Comparison of ENCODE assay signal across 33 cellular contexts in the genomic region with DNA sequence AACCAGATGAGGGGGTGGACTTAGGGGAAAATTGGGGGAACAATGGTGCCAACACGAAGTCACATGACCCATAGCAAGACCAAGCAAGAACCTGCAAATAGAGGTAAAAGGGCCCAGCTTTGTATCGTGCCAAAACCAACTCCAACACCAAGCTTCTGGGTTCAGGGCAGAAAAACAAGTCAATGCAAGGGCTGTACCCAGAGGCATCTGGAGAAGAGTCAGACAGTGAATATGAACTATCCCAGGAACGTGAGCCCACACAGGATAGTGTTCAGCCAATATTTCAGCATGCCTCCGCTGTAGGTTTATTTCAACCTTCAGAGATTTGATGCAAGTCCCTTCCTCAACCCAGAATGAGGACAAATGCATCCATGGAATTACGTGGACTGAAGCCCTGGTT. TPM values are rescaled to one million over a fixed set of nuclear protein-coding genes. Genes with fewer than 3 reads are reported as not detected.
A peak's percentile ranks its signal among the peaks of the same experiment; 100 is the strongest.
DNase-seq lines count a peak whose midpoint lies in the region; ATAC-seq and TF ChIP-seq lines count a peak whose summit lies in the region.
"Had no signal": no experiment of that assay in that cellular context is flagged by ENCODE, and none has a peak within 500 bp of the region (broad histone marks: within the 10 kb centered on the region; RNA-seq: fewer than 3 reads in every experiment).

No MANE protein-coding gene starts in this region.

- no peaks in the 10 kb centered on the region for H3K36me3 ChIP-seq in breast epithelium
- no peaks in the 10 kb centered on the region for H3K36me3 ChIP-seq in fibroblast of lung (ENCODE audit: control insufficient read depth, insufficient read depth, low read length)
- H3K36me3 ChIP-seq: adrenal gland, gastroesophageal sphincter, MG63, neutrophil, prostate gland, thoracic aorta, uterus, WERI-Rb-1 had no signal

- H3K27me3 ChIP-seq in breast epithelium, result no peaks in the 10 kb centered on the region
- H3K27me3 ChIP-seq in fibroblast of lung (ENCODE audit: control insufficient read depth, insufficient read depth, low read length), result no peaks in the 10 kb centered on the region
- H3K27me3 ChIP-seq: adrenal gland, MG63, uterus had no signal

- H3K9ac ChIP-seq in fibroblast of lung (ENCODE audit: insufficient read depth, low read length), result no peak overlapping the region

- no peak overlapping the region for H2AFZ ChIP-seq in fibroblast of lung (ENCODE audit: low read length)
- H2AFZ ChIP-seq: hepatocyte had no signal

- H3K79me2 ChIP-seq in fibroblast of lung (ENCODE audit: control insufficient read depth, insufficient read depth, low read length), result no peaks in the 10 kb centered on the region
- H3K79me2 ChIP-seq: hepatocyte had no signal

- H3K27me3 Mint-ChIP-seq in MCF 10A (ENCODE audit: insufficient read depth, unreplicated experiment) (no peaks in the 10 kb centered on the region), nephron progenitor cell (ENCODE audit: low read depth, poor library complexity) (peaks cover 32% of the 10 kb centered on the region)

- TF ChIP-seq POLR2A in breast epithelium (IDR thresholded peaks at IDR 0.05) (no peak), erythroblast (IDR thresholded peaks at IDR 0.05; ENCODE audit: low read length) (no peak)

- H3K9me3 Mint-ChIP-seq in MCF 10A (ENCODE audit: unreplicated experiment) (no peaks in the 10 kb centered on the region), nephron progenitor cell (no peaks in the 10 kb centered on the region)
- H3K9me3 Mint-ChIP-seq: GM23338, IgD-negative memory B cell, memory B cell had no signal

- H3K27ac ChIP-seq in breast epithelium (peak overlapping the region; percentile 54 to 61), fibroblast of lung (ENCODE audit: insufficient read depth, low read length) (no peak overlapping the region)
- H3K27ac ChIP-seq: adrenal gland, gastroesophageal sphincter, hepatocyte, neutrophil, prostate gland, thoracic aorta, uterus, WERI-Rb-1 had no signal

- POLR2A ChIA-PET in MCF 10A (lab: Yijun Ruan, JAX), result interaction anchor here (1.0 kb wide), 1 partner anchor 16 kb away, joined by 3 read pairs; no protein-coding TSS in a partner anchor

- CTCF ChIA-PET in MCF 10A (lab: Yijun Ruan, JAX), result interaction anchor here (0.6 kb wide), 1 partner anchor 76 kb away, joined by 4 read pairs; no protein-coding TSS in a partner anchor

- H3K27ac Mint-ChIP-seq in MCF 10A (ENCODE audit: low read depth, unreplicated experiment) (no peak overlapping the region), nephron progenitor cell (no peak overlapping the region)
- H3K27ac Mint-ChIP-seq: GM23338, IgD-negative memory B cell, memory B cell had no signal

- no peak for ATAC-seq in GM21423 (IDR thresholded peaks at IDR 0.05; ENCODE audit: unreplicated experiment)
- ATAC-seq: gastroesophageal sphincter; GM23338; stimulated activated naive CD8-positive, alpha-beta T cell treated with anti-CD3 and anti-CD28 coated beads, Interleukin-15, Interleukin-2, amounts not matched to agents 100 U/mL and 50 U/mL, for 24 hours had no signal

- in situ Hi-C loops in astrocyte of the spinal cord (cut with HindIII; ENCODE audit: low sequenced_read_pairs), result no loop called here

- H3K4me3 ChIP-seq in breast epithelium, result no peak overlapping the region
- no peak overlapping the region for H3K4me3 ChIP-seq in astrocyte of the spinal cord (ENCODE audit: low read depth, low read length)
- no peak overlapping the region for H3K4me3 ChIP-seq in fibroblast of lung (replicated peaks in 1 of 4; ENCODE audit: control extremely low read depth in 1 of 4, insufficient read depth in 1 of 4, low read depth in 3 of 4, low read length in 4 of 4)
- H3K4me3 ChIP-seq: adrenal gland, gastroesophageal sphincter, GM23338, hepatocyte, MG63, prostate gland, thoracic aorta, uterus had no signal

- H3K36me3 Mint-ChIP-seq in MCF 10A (ENCODE audit: insufficient read depth, unreplicated experiment) (no peaks in the 10 kb centered on the region), nephron progenitor cell (ENCODE audit: low read depth) (no peaks in the 10 kb centered on the region)
- H3K36me3 Mint-ChIP-seq: IgD-negative memory B cell, memory B cell had no signal

- no TSS peak for BruUV-seq in MCF 10A (replicated peaks; lab: Mats Ljungman, UMichigan)

- DNase-seq in breast epithelium (ENCODE audit: low spot score in 2 of 2) (peak in 1 of 2 donors; percentile 54), MCF 10A (ENCODE audit: unreplicated experiment) (no peak), astrocyte of the spinal cord (ENCODE audit: low read depth, low spot score) (peak; percentile 1), fibroblast of lung (ENCODE audit: low read depth in 2 of 2) (no peak), erythroblast (lab: John Stamatoyannopoulos, UW) (no peak), nephron progenitor cell (no peak), NOMO-1 (lab: John Stamatoyannopoulos, UW; ENCODE audit: unreplicated experiment in 2 of 2) (no peak)
- DNase-seq: activated CD4-positive, alpha-beta T cell treated with anti-CD3 and anti-CD28 coated beads for 48 hours; activated T-cell treated with anti-CD3 and anti-CD28 coated beads, Interleukin-2, amount 50 U/mL, for 48 hours; adrenal gland; CD8-positive, alpha-beta memory T cell; DMS 273 treated with DMSO at 0.1 percent for 48 hours; effector CD4-positive, alpha-beta T cell; left cardiac atrium; NCI-H1436; NCI-H2107; NCI-H446 treated with DMSO at 0.1 percent for 48 hours; Right ventricle myocardium superior; stimulated activated naive CD8-positive, alpha-beta T cell treated with anti-CD3 and anti-CD28 coated beads, Interleukin-15, Interleukin-2, amounts not matched to agents 100 U/mL and 50 U/mL, for 24 hours; T-helper 9 cell; uterus; WERI-Rb-1 had no signal

- no peaks in the 10 kb centered on the region for H4K20me1 ChIP-seq in fibroblast of lung (ENCODE audit: control insufficient read depth, extremely low read depth, insufficient read depth, low read length)

- H3K9me3 ChIP-seq in breast epithelium (no peaks in the 10 kb centered on the region), fibroblast of lung (ENCODE audit: control insufficient read depth, insufficient read depth, low read depth, low read length) (no peaks in the 10 kb centered on the region)
- H3K9me3 ChIP-seq: adrenal gland, gastroesophageal sphincter, MG63, neutrophil, prostate gland, thoracic aorta, uterus had no signal

- H3K4me1 Mint-ChIP-seq in MCF 10A (ENCODE audit: insufficient read depth, unreplicated experiment) (peaks cover 7% of the 10 kb centered on the region), nephron progenitor cell (no peaks in the 10 kb centered on the region)
- H3K4me1 Mint-ChIP-seq: GM23338 had no signal

- TF ChIP-seq CTCF in breast epithelium (IDR thresholded peaks at IDR 0.05), result no peak
- no peak for TF ChIP-seq CTCF in MCF 10A (IDR thresholded peaks at IDR 0.05; ENCODE audit: unreplicated experiment)
- no peak for TF ChIP-seq CTCF in astrocyte of the spinal cord (IDR thresholded peaks at IDR 0.05; ENCODE audit: low read depth, low read length)
- TF ChIP-seq CTCF in fibroblast of lung (conservative IDR thresholded peaks at IDR 0.05 in 1 of 2, IDR thresholded peaks at IDR 0.05 in 1 of 2; ENCODE audit: low read depth in 1 of 2, low read length in 2 of 2), result no peak
- TF ChIP-seq CTCF in nephron progenitor cell (IDR thresholded peaks at IDR 0.05), result no peak

- no peaks in the 10 kb centered on the region for H3K4me1 ChIP-seq in breast epithelium
- peaks cover 8% of the 10 kb centered on the region for H3K4me1 ChIP-seq in fibroblast of lung (ENCODE audit: control insufficient read depth, extremely low read depth, insufficient read depth, low read length)
- H3K4me1 ChIP-seq: adrenal gland, gastroesophageal sphincter, prostate gland, uterus had no signal

- intact Hi-C loops in breast epithelium (cut with DNase I; ENCODE audit: low total_unique reads) (no loop called here), MCF 10A (cut with micrococcal nuclease) (no loop called here)

- peak overlapping the region; percentile 11 for H3K4me2 ChIP-seq in fibroblast of lung (ENCODE audit: extremely low read depth, insufficient read depth, low read length)
- H3K4me2 ChIP-seq: GM23338, hepatocyte had no signal

- H3K4me3 Mint-ChIP-seq in MCF 10A (ENCODE audit: unreplicated experiment) (no peak overlapping the region), nephron progenitor cell (no peak overlapping the region)
- H3K4me3 Mint-ChIP-seq: B cell; CD8-positive, alpha-beta memory T cell; GM23338; IgD-negative memory B cell; memory B cell had no signal

RNA-seq across cellular contexts. Expression of a gene that starts 15.0 kb away (rescaled TPM):
- total RNA-seq in breast epithelium (10 to 100 TPM; 13.8 to 27.2 (median 22.0) TPM), MCF 10A (2022) (21.6 and 25.7 TPM in 2 replicates), fibroblast of lung (18.0 and 21.1 TPM in 2 replicates)
- 9.2 and 12.4 TPM in 2 replicates for polyA plus RNA-seq in fibroblast of lung
- 5.8 and 8.3 TPM in 2 replicates for polyA plus RNA-seq in fibroblast of lung (2012)
- 13.3 and 13.4 TPM in 2 replicates for polyA minus RNA-seq in fibroblast of lung (ENCODE audit: low replicate concordance)

RNA-seq across cellular contexts. Expression of a gene that starts 32.5 kb away (rescaled TPM):
- 10 to 100 TPM in 2 of 3 donors, 1 to 10 TPM in 1; 9.8 to 25.6 (median 12.1) TPM for total RNA-seq in breast epithelium
- 19.2 and 21.2 TPM in 2 replicates for total RNA-seq in MCF 10A (2022)
- 18.5 and 19.0 TPM in 2 replicates for total RNA-seq in fibroblast of lung
- polyA plus RNA-seq in fibroblast of lung, result 9.0 and 10.3 TPM in 2 replicates
- 4.0 and 4.9 TPM in 2 replicates for polyA plus RNA-seq in fibroblast of lung (2012)
- polyA minus RNA-seq in fibroblast of lung (ENCODE audit: low replicate concordance), result 1.2 and 19.5 TPM in 2 replicates
